ENCODE assay signal across 2 cellular contexts in genomic region chr2:23021311-23022120, GRCh38.
TF ChIP-seq lines count a peak whose summit lies in the region.

No MANE protein-coding gene starts in this region.

TF ChIP-seq in GM23338, 12 proteins besides CTCF, POLR2A, EP300 and RAD21:
- TF ChIP-seq CREB1 (CRISPR knock-in tag; IDR thresholded peaks at IDR 0.05; ENCODE audit: low read depth) = no peak
- no peak for TF ChIP-seq REST (IDR thresholded peaks at IDR 0.05; ENCODE audit: unreplicated experiment)
- no peak for TF ChIP-seq EZH2phosphoT487 (IDR thresholded peaks at IDR 0.05; ENCODE audit: unreplicated experiment)
- no peak for TF ChIP-seq STAT1 (IDR thresholded peaks at IDR 0.05; ENCODE audit: unreplicated experiment)
- no peak for TF ChIP-seq EZH2 (IDR thresholded peaks at IDR 0.05; ENCODE audit: low read depth, unreplicated experiment)
- no peak for TF ChIP-seq ZNF462 (CRISPR knock-in tag; IDR thresholded peaks at IDR 0.05)
- no peak for TF ChIP-seq ETS1 (IDR thresholded peaks at IDR 0.05)
- no peak for TF ChIP-seq ZNF114 (CRISPR knock-in tag; IDR thresholded peaks at IDR 0.05)
- TF ChIP-seq ZNF331 (CRISPR knock-in tag; IDR thresholded peaks at IDR 0.05; ENCODE audit: low read depth) = no peak
- TF ChIP-seq NANOG (IDR thresholded peaks at IDR 0.05; ENCODE audit: borderline replicate concordance) = no peak
- no peak for TF ChIP-seq JUNB (IDR thresholded peaks at IDR 0.05; ENCODE audit: unreplicated experiment)
- TF ChIP-seq POLR2AphosphoS5 (IDR thresholded peaks at IDR 0.05; ENCODE audit: low read depth) = no peak

TF ChIP-seq in H1, 55 proteins besides CTCF, POLR2A, EP300 and RAD21:
- no peak for TF ChIP-seq RXRA (IDR thresholded peaks at IDR 0.05; ENCODE audit: insufficient read depth, low read depth, low read length)
- TF ChIP-seq RBBP5 (IDR thresholded peaks at IDR 0.05; ENCODE audit: borderline replicate concordance, low read depth, low read length) = no peak
- TF ChIP-seq ZNF274 (IDR thresholded peaks at IDR 0.05; ENCODE audit: borderline replicate concordance, extremely low read depth, low read length) = no peak
- TF ChIP-seq TAF7 (optimal IDR thresholded peaks at IDR 0.05; ENCODE audit: borderline replicate concordance, low read depth, low read length) = no peak
- no peak for TF ChIP-seq MAFK (IDR thresholded peaks at IDR 0.05; ENCODE audit: low read depth, low read length)
- no peak for TF ChIP-seq EZH2 (IDR thresholded peaks at IDR 0.05; ENCODE audit: low read depth, low read length, severe bottlenecking)
- no peak for TF ChIP-seq ATF3 (IDR thresholded peaks at IDR 0.05; ENCODE audit: insufficient read depth, low read depth, low read length)
- TF ChIP-seq CTBP2 (IDR thresholded peaks at IDR 0.05; ENCODE audit: borderline replicate concordance, insufficient read depth, insufficient read length, low read length) = no peak
- TF ChIP-seq SP2 (IDR thresholded peaks at IDR 0.05; ENCODE audit: low read length) = no peak
- no peak for TF ChIP-seq MAX (IDR thresholded peaks at IDR 0.05)
- no peak for TF ChIP-seq CBX8 (IDR thresholded peaks at IDR 0.05; ENCODE audit: borderline replicate concordance, low read depth, low read length)
- TF ChIP-seq TEAD4 (IDR thresholded peaks at IDR 0.05; ENCODE audit: low read depth, low read length) = no peak
- TF ChIP-seq RFX5 (IDR thresholded peaks at IDR 0.05; ENCODE audit: borderline replicate concordance, low read depth, low read length) = no peak
- no peak for TF ChIP-seq NRF1 (IDR thresholded peaks at IDR 0.05; ENCODE audit: low read depth, low read length)
